ENCODE assay signal across 34 cellular contexts in the genomic region with DNA sequence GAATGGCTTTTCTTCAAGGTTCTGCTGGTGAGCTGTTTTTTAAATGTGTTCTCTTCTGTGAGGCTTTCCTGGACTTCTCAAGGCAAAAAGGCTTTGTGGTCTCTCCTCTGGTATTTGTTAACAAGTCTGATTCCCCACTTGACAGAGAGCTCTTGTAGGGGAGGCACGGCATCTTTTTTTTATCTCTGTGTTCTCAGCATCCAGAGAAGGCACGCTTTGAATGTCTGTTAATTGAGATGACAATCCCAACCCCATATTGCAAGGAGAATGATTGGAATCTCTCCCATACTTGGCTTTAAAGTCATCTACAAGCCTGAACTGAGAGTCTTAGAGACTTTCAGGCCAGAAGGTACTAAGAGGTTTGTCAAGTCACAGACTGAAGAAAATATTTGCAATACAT. TPM values are rescaled to one million over a fixed set of nuclear protein-coding genes. Genes with fewer than 3 reads are reported as not detected.
DNase-seq lines count a peak whose midpoint lies in the region; ATAC-seq and TF ChIP-seq lines count a peak whose summit lies in the region.
"Had no signal": no experiment of that assay in that cellular context is flagged by ENCODE, and none has a peak within 500 bp of the region (broad histone marks: within the 10 kb centered on the region; RNA-seq: fewer than 3 reads in every experiment).

No MANE protein-coding gene starts in this region.

- ATAC-seq in T-cell (replicated peaks in 1 of 4), result no peak
- ATAC-seq: gastrocnemius medialis; stimulated activated effector memory CD8-positive, alpha-beta T cell treated with anti-CD3 and anti-CD28 coated beads, Interleukin-12 subunit alpha, Interleukin-12 subunit beta, amount 100 ng/mL, for 72 hours; upper lobe of right lung had no signal

- no peaks in the 10 kb centered on the region for H3K27me3 Mint-ChIP-seq in MCF 10A (ENCODE audit: insufficient read depth, unreplicated experiment)
- peaks cover 6 to 9% of the 10 kb centered on the region in 2 donors for H3K27me3 Mint-ChIP-seq in T-cell

- TF ChIP-seq CTCF in MCF 10A (IDR thresholded peaks at IDR 0.05; ENCODE audit: unreplicated experiment), result no peak
- no peak for TF ChIP-seq CTCF in breast epithelium (IDR thresholded peaks at IDR 0.05)

- H3K9me3 ChIP-seq in breast epithelium (no peaks in the 10 kb centered on the region), adipocyte (ENCODE audit: control insufficient read depth, low read length) (no peaks in the 10 kb centered on the region)
- H3K9me3 ChIP-seq: gastrocnemius medialis, HAP-1, upper lobe of right lung had no signal

- peaks cover 38% of the 10 kb centered on the region for H3K4me1 Mint-ChIP-seq in MCF 10A (ENCODE audit: insufficient read depth, unreplicated experiment)
- no peaks in the 10 kb centered on the region for H3K4me1 Mint-ChIP-seq in T-cell
- H3K4me1 Mint-ChIP-seq: activated naive CD8-positive, alpha-beta T cell treated with anti-CD3 and anti-CD28 coated beads, Interleukin-2, amount 10 ng/mL, durations not matched to agents 7 days and 5 days; B cell; brain; CD8-positive, alpha-beta memory T cell; neural progenitor cell; stimulated activated effector memory CD8-positive, alpha-beta T cell treated with anti-CD3 and anti-CD28 coated beads, Interleukin-12 subunit alpha, Interleukin-12 subunit beta, amount 100 ng/mL, for 72 hours had no signal

- CTCF ChIA-PET in MCF 10A (lab: Yijun Ruan, JAX), result interaction anchor here (0.6 to 5.0 kb wide), 11 partner anchors 8 to 291 kb away, joined by 3 to 59 read pairs (median 4); partner anchors contain the start of gene EDN1
- CTCF ChIA-PET in T-cell (lab: Charles Lee), result no interaction called here

- H3K27ac Mint-ChIP-seq in MCF 10A (ENCODE audit: low read depth, unreplicated experiment), result peak overlapping the region; percentile 88
- H3K27ac Mint-ChIP-seq in T-cell, result no peak overlapping the region
- H3K27ac Mint-ChIP-seq: activated naive CD8-positive, alpha-beta T cell treated with anti-CD3 and anti-CD28 coated beads, Interleukin-2, amount 10 ng/mL, durations not matched to agents 7 days and 5 days; activated T-cell treated with anti-CD3 and anti-CD28 coated beads, Interleukin-2, amount 50 U/mL, for 24 hours; B cell; brain; CD8-positive, alpha-beta memory T cell; neural progenitor cell; stimulated activated effector memory CD8-positive, alpha-beta T cell treated with anti-CD3 and anti-CD28 coated beads, Interleukin-12 subunit alpha, Interleukin-12 subunit beta, amount 100 ng/mL, for 72 hours had no signal

- H3K4me1 ChIP-seq in breast epithelium (no peaks in the 10 kb centered on the region), adipocyte (ENCODE audit: control insufficient read depth, insufficient read depth, low read length) (peaks cover 8% of the 10 kb centered on the region)
- H3K4me1 ChIP-seq: gastrocnemius medialis, HAP-1, neural progenitor cell, right atrium auricular region, spleen, upper lobe of right lung had no signal

- POLR2A ChIA-PET in MCF 10A (lab: Yijun Ruan, JAX), result interaction anchor here (0.9 to 9.9 kb wide), 9 partner anchors 15 to 264 kb away, joined by 3 to 371 read pairs (median 15); partner anchors contain the start of gene EDN1
- POLR2A ChIA-PET in T-cell (lab: Charles Lee), result interaction anchor here in 1 of 2 donors (0.7 kb wide), 1 partner anchor 83 kb away, joined by 3 read pairs; no protein-coding TSS in a partner anchor

- H3K27ac ChIP-seq in breast epithelium, result peak overlapping the region in 1 of 2 donors; percentile 80
- H3K27ac ChIP-seq: gastrocnemius medialis, hepatocyte, neural progenitor cell, right atrium auricular region, spleen had no signal

- H3K9ac ChIP-seq in adipocyte (ENCODE audit: low read length), result no peak overlapping the region
- H3K9ac ChIP-seq: neural progenitor cell had no signal

- H3K4me3 ChIP-seq in breast epithelium (no peak overlapping the region), adipocyte (ENCODE audit: low read length) (no peak overlapping the region)
- H3K4me3 ChIP-seq: gastrocnemius medialis, HAP-1, hepatocyte, neural progenitor cell, right atrium auricular region, spleen, upper lobe of right lung had no signal

- no peaks in the 10 kb centered on the region for H3K36me3 Mint-ChIP-seq in MCF 10A (ENCODE audit: insufficient read depth, unreplicated experiment)
- H3K36me3 Mint-ChIP-seq in T-cell, result no peaks in the 10 kb centered on the region
- H3K36me3 Mint-ChIP-seq: activated naive CD8-positive, alpha-beta T cell treated with anti-CD3 and anti-CD28 coated beads, Interleukin-2, amount 10 ng/mL, durations not matched to agents 7 days and 5 days; brain; CD8-positive, alpha-beta memory T cell; neural progenitor cell; stimulated activated effector memory CD8-positive, alpha-beta T cell treated with anti-CD3 and anti-CD28 coated beads, Interleukin-12 subunit alpha, Interleukin-12 subunit beta, amount 100 ng/mL, for 72 hours had no signal

- H3K36me3 ChIP-seq in breast epithelium, result no peaks in the 10 kb centered on the region
- H3K36me3 ChIP-seq in adipocyte (ENCODE audit: control insufficient read depth, insufficient read depth, low read length, severe bottlenecking), result no peaks in the 10 kb centered on the region
- H3K36me3 ChIP-seq: gastrocnemius medialis, HAP-1, neural progenitor cell, right atrium auricular region, spleen, upper lobe of right lung had no signal

- intact Hi-C loops in MCF 10A (cut with micrococcal nuclease) (no loop called here), breast epithelium (cut with DNase I; ENCODE audit: low total_unique reads) (no loop called here)

- DNase-seq in MCF 10A (ENCODE audit: unreplicated experiment) (no peak), breast epithelium (ENCODE audit: low spot score in 2 of 2) (no peak), adipocyte (ENCODE audit: low read depth) (peak; percentile 65), fibroblast of peridontal ligament (ENCODE audit: extremely low read depth) (peak; percentile 21), NCI-H1436 treated with DMSO at 0.1 percent for 48 hours (lab: John Stamatoyannopoulos, UW) (no peak), T-cell (no peak)
- DNase-seq in stimulated activated CD4-positive, alpha-beta T cell treated with anti-CD3 and anti-CD28 coated beads, Interleukin-4, amount 100 ng/mL, for 24 hours, result no peak
- DNase-seq in stimulated activated CD4-positive, alpha-beta T cell treated with anti-CD3 and anti-CD28 coated beads, Interleukin-4, amount 100 ng/mL, for 4 hours, result no peak
- DNase-seq: 8988T; activated gamma-delta T cell; activated naive CD8-positive, alpha-beta T cell treated with anti-CD3 and anti-CD28 coated beads, Interleukin-2, amount 10 ng/mL, durations not matched to agents 7 days and 5 days; activated T-cell treated with anti-CD3 and anti-CD28 coated beads, Interleukin-2, amount 50 U/mL, for 24 hours; CD8-positive, alpha-beta memory T cell; DMS153; effector CD4-positive, alpha-beta T cell; erythroblast; gastrocnemius medialis; mesendoderm; NCI-H1105; NCI-H2029; NCI-H69; stimulated activated CD4-positive, alpha-beta T cell treated with anti-CD3 and anti-CD28 coated beads, Interleukin-2, amount 100 ng/mL, for 48 hours; substantia nigra; T-helper 2 cell; upper lobe of right lung had no signal

- H3K4me3 Mint-ChIP-seq in MCF 10A (ENCODE audit: unreplicated experiment) (peak overlapping the region; percentile 62), T-cell (no peak overlapping the region)
- H3K4me3 Mint-ChIP-seq: activated naive CD8-positive, alpha-beta T cell treated with anti-CD3 and anti-CD28 coated beads, Interleukin-2, amount 10 ng/mL, durations not matched to agents 7 days and 5 days; activated T-cell treated with anti-CD3 and anti-CD28 coated beads, Interleukin-2, amount 50 U/mL, for 24 hours; B cell; brain; CD8-positive, alpha-beta memory T cell; neural progenitor cell; stimulated activated effector memory CD8-positive, alpha-beta T cell treated with anti-CD3 and anti-CD28 coated beads, Interleukin-12 subunit alpha, Interleukin-12 subunit beta, amount 100 ng/mL, for 72 hours had no signal

- H3K9me3 Mint-ChIP-seq in MCF 10A (ENCODE audit: unreplicated experiment) (no peaks in the 10 kb centered on the region), T-cell (no peaks in the 10 kb centered on the region)
- H3K9me3 Mint-ChIP-seq: activated naive CD8-positive, alpha-beta T cell treated with anti-CD3 and anti-CD28 coated beads, Interleukin-2, amount 10 ng/mL, durations not matched to agents 7 days and 5 days; activated T-cell treated with anti-CD3 and anti-CD28 coated beads, Interleukin-2, amount 50 U/mL, for 24 hours; CD8-positive, alpha-beta memory T cell; neural progenitor cell; stimulated activated effector memory CD8-positive, alpha-beta T cell treated with anti-CD3 and anti-CD28 coated beads, Interleukin-12 subunit alpha, Interleukin-12 subunit beta, amount 100 ng/mL, for 72 hours had no signal

- no TSS peak for BruUV-seq in MCF 10A (replicated peaks; lab: Mats Ljungman, UMichigan)

- H3K27me3 ChIP-seq in breast epithelium (no peaks in the 10 kb centered on the region), adipocyte (replicated peaks; ENCODE audit: control insufficient read depth, insufficient read depth, low read length) (no peaks in the 10 kb centered on the region)
- H3K27me3 ChIP-seq: gastrocnemius medialis, hepatocyte, neural progenitor cell, right atrium auricular region, spleen, upper lobe of right lung had no signal

- no peak for TF ChIP-seq POLR2A in breast epithelium (IDR thresholded peaks at IDR 0.05)

RNA-seq across cellular contexts. Expression of gene EDN1, which starts 22.6 kb away (rescaled TPM):
- total RNA-seq in MCF 10A (2022) (1.2 and 2.7 TPM in 2 replicates), breast epithelium (10 to 100 TPM; 11.5 to 51.7 (median 36.8) TPM), T-cell (1 to 10 TPM in 1 of 5 donors, under 1 TPM in 4; 0.44 to 1.2 (median 0.79) TPM)
- total RNA-seq: SK-MEL-5 had no signal

Comparison
In these comparisons a context has a peak if more than half of its experiments do, and no peak if none do; other contexts are left out.
1. DNase-seq: peak in adipocyte (single experiment) and fibroblast of peridontal ligament (single experiment); none in MCF 10A (single experiment), breast epithelium (0 of 2), NCI-H1436 treated with DMSO at 0.1 percent for 48 hours (single experiment), T-cell (0 of 34), stimulated activated CD4-positive, alpha-beta T cell treated with anti-CD3 and anti-CD28 coated beads, Interleukin-4, amount 100 ng/mL, for 24 hours (single experiment) and stimulated activated CD4-positive, alpha-beta T cell treated with anti-CD3 and anti-CD28 coated beads, Interleukin-4, amount 100 ng/mL, for 4 hours (0 of 2).